Comparison of ENCODE assay signal across 34 cellular contexts in the genomic region with DNA sequence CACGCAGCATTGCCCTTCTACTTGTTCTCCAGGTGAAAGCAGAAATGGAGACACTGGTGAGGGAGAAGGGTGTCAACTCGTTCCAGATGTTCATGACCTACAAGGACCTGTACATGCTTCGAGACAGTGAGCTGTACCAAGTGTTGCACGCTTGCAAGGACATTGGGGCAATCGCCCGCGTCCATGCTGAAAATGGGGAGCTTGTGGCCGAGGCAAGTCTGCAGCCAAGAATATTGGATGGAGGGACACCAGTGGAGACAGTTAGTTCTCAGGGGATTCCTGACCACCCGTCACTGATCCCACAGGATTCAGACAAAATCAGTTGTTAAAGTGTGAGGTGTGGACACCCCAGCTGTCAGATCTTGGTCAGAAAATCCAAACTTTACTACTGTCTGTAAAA.
"Had no signal": no experiment of that assay in that cellular context is flagged by ENCODE, and none has a peak within 500 bp of the region (broad histone marks: within the 10 kb centered on the region; RNA-seq: fewer than 3 reads in every experiment).

No MANE protein-coding gene starts in this region.

- H3K4me1 Mint-ChIP-seq: activated T-helper 17 cell treated with anti-CD3 and anti-CD28 coated beads, Interleukin-2, amount 50 U/mL, for 72 hours had no signal

- H3K27ac ChIP-seq: adrenal gland, body of pancreas, brain microvascular endothelial cell, breast epithelium, VCaP had no signal

- H3K36me3 ChIP-seq: adrenal gland, brain microvascular endothelial cell, breast epithelium had no signal

- ATAC-seq: activated CD8-positive, alpha-beta memory T cell treated with anti-CD3 and anti-CD28 coated beads, Interleukin-2, amount 10 ng/mL, durations not matched to agents 7 days and 5 days; activated CD8-positive, alpha-beta T cell treated with anti-CD3 and anti-CD28 coated beads for 36 hours; activated naive CD4-positive, alpha-beta T cell treated with anti-CD3 and anti-CD28 coated beads, Interleukin-2, amount 50 U/mL, for 72 hours; activated T-cell treated with anti-CD3 and anti-CD28 coated beads, Interleukin-2, amount 50 U/mL, for 72 hours; activated T-helper 17 cell treated with anti-CD3 and anti-CD28 coated beads, Interleukin-2, amount 50 U/mL, for 72 hours; body of pancreas had no signal

- H3K4me3 Mint-ChIP-seq: activated B cell treated with CpG ODN at 0.5 μM for 24 hours; activated CD4-positive, alpha-beta memory T cell treated with anti-CD3 and anti-CD28 coated beads for 36 hours; activated CD4-positive, alpha-beta T cell treated with anti-CD3 and anti-CD28 coated beads, Interleukin-2, amount 10 ng/mL, durations not matched to agents 24 days and 14 days; activated CD8-positive, alpha-beta memory T cell treated with anti-CD3 and anti-CD28 coated beads, Interleukin-2, amount 10 ng/mL, durations not matched to agents 7 days and 5 days; activated CD8-positive, alpha-beta T cell treated with anti-CD3 and anti-CD28 coated beads for 36 hours; activated naive CD4-positive, alpha-beta T cell treated with anti-CD3 and anti-CD28 coated beads for 36 hours; activated naive CD8-positive, alpha-beta T cell treated with anti-CD3 and anti-CD28 coated beads for 36 hours; activated T-cell treated with anti-CD3 and anti-CD28 coated beads, Interleukin-2, amount 50 U/mL, for 72 hours; activated T-helper 1 cell treated with anti-CD3 and anti-CD28 coated beads, Interleukin-12 subunit alpha, Interleukin-12 subunit beta, Interleukin-2, Interleukin-4 antibody, amounts not matched to agents 30 ng/mL and 10 ng/mL and 1 ng/mL, durations not matched to agents 14 hours and 24 hours and 36 hours; activated T-helper 17 cell treated with anti-CD3 and anti-CD28 coated beads, Interleukin-2, amount 50 U/mL, for 72 hours; T-helper 1 cell treated with Interleukin-12 subunit alpha and Interleukin-12 subunit beta and Interleukin-4 antibody, amounts not matched to agents 30 μg/mL and 1 μg/mL, for 36 hours; T-helper 2 cell treated with Interferon-gamma antibody and Interleukin-4, amounts not matched to agents 5 μg/mL and 100 μg/mL, for 36 hours had no signal

- H3K27ac Mint-ChIP-seq: activated B cell treated with CpG ODN at 0.5 μM for 24 hours; activated CD4-positive, alpha-beta memory T cell treated with anti-CD3 and anti-CD28 coated beads for 36 hours; activated CD4-positive, alpha-beta T cell treated with anti-CD3 and anti-CD28 coated beads, Interleukin-2, amount 10 ng/mL, durations not matched to agents 24 days and 14 days; activated CD8-positive, alpha-beta memory T cell treated with anti-CD3 and anti-CD28 coated beads, Interleukin-2, amount 10 ng/mL, durations not matched to agents 7 days and 5 days; activated CD8-positive, alpha-beta T cell treated with anti-CD3 and anti-CD28 coated beads for 36 hours; activated naive CD4-positive, alpha-beta T cell treated with anti-CD3 and anti-CD28 coated beads for 36 hours; activated naive CD4-positive, alpha-beta T cell treated with anti-CD3 and anti-CD28 coated beads, Interleukin-2, amount 50 U/mL, for 72 hours; activated naive CD8-positive, alpha-beta T cell treated with anti-CD3 and anti-CD28 coated beads for 36 hours; activated T-cell treated with anti-CD3 and anti-CD28 coated beads, Interleukin-2, amount 50 U/mL, for 72 hours; activated T-helper 1 cell treated with anti-CD3 and anti-CD28 coated beads, Interleukin-12 subunit alpha, Interleukin-12 subunit beta, Interleukin-2, Interleukin-4 antibody, amounts not matched to agents 30 ng/mL and 10 ng/mL and 1 ng/mL, durations not matched to agents 14 hours and 24 hours and 36 hours; activated T-helper 17 cell treated with anti-CD3 and anti-CD28 coated beads, Interleukin-2, amount 50 U/mL, for 72 hours; T-helper 1 cell treated with Interleukin-12 subunit alpha and Interleukin-12 subunit beta and Interleukin-4 antibody, amounts not matched to agents 30 μg/mL and 1 μg/mL, for 36 hours; T-helper 2 cell treated with Interferon-gamma antibody and Interleukin-4, amounts not matched to agents 5 μg/mL and 100 μg/mL, for 36 hours had no signal

- H3K9me3 ChIP-seq: adrenal gland, body of pancreas, breast epithelium had no signal

- H3K27me3 ChIP-seq: adrenal gland, body of pancreas, brain microvascular endothelial cell had no signal

- H3K9me3 Mint-ChIP-seq: activated B cell treated with CpG ODN at 0.5 μM for 24 hours; activated CD4-positive, alpha-beta memory T cell treated with anti-CD3 and anti-CD28 coated beads for 36 hours; activated CD4-positive, alpha-beta T cell treated with anti-CD3 and anti-CD28 coated beads, Interleukin-2, amount 10 ng/mL, durations not matched to agents 24 days and 14 days; activated CD8-positive, alpha-beta T cell treated with anti-CD3 and anti-CD28 coated beads for 36 hours; activated naive CD4-positive, alpha-beta T cell treated with anti-CD3 and anti-CD28 coated beads for 36 hours; activated naive CD4-positive, alpha-beta T cell treated with anti-CD3 and anti-CD28 coated beads, Interleukin-2, amount 50 U/mL, for 72 hours; activated naive CD8-positive, alpha-beta T cell treated with anti-CD3 and anti-CD28 coated beads for 36 hours; activated T-cell treated with anti-CD3 and anti-CD28 coated beads, Interleukin-2, amount 50 U/mL, for 72 hours; activated T-helper 1 cell treated with anti-CD3 and anti-CD28 coated beads, Interleukin-12 subunit alpha, Interleukin-12 subunit beta, Interleukin-2, Interleukin-4 antibody, amounts not matched to agents 30 ng/mL and 10 ng/mL and 1 ng/mL, durations not matched to agents 14 hours and 24 hours and 36 hours; activated T-helper 17 cell treated with anti-CD3 and anti-CD28 coated beads, Interleukin-2, amount 50 U/mL, for 72 hours; T-helper 1 cell treated with Interleukin-12 subunit alpha and Interleukin-12 subunit beta and Interleukin-4 antibody, amounts not matched to agents 30 μg/mL and 1 μg/mL, for 36 hours; T-helper 2 cell treated with Interferon-gamma antibody and Interleukin-4, amounts not matched to agents 5 μg/mL and 100 μg/mL, for 36 hours had no signal

- H3K4me1 ChIP-seq: adrenal gland, body of pancreas, breast epithelium had no signal

- H3K4me3 ChIP-seq: adrenal gland, body of pancreas, breast epithelium had no signal

- H3K36me3 Mint-ChIP-seq: activated CD4-positive, alpha-beta memory T cell treated with anti-CD3 and anti-CD28 coated beads for 36 hours; activated CD8-positive, alpha-beta memory T cell treated with anti-CD3 and anti-CD28 coated beads, Interleukin-2, amount 10 ng/mL, durations not matched to agents 7 days and 5 days; activated naive CD4-positive, alpha-beta T cell treated with anti-CD3 and anti-CD28 coated beads, Interleukin-2, amount 50 U/mL, for 72 hours; activated naive CD8-positive, alpha-beta T cell treated with anti-CD3 and anti-CD28 coated beads for 36 hours had no signal

- DNase-seq: activated B cell treated with CpG ODN at 0.5 μM for 24 hours; activated CD4-positive, alpha-beta memory T cell treated with anti-CD3 and anti-CD28 coated beads for 36 hours; activated CD4-positive, alpha-beta T cell treated with anti-CD3 and anti-CD28 coated beads for 4 hours; activated CD4-positive, alpha-beta T cell treated with anti-CD3 and anti-CD28 coated beads, Interleukin-2, amount 10 ng/mL, durations not matched to agents 24 days and 14 days; activated CD4-positive, alpha-beta T cell treated with anti-CD3 and anti-CD28 coated beads, Interleukin-2, amount 50 U/mL, for 1 hour; activated CD4-positive, alpha-beta T cell treated with anti-CD3 and anti-CD28 coated beads, Interleukin-2, amount 50 U/mL, for 4 hours; activated CD4-positive, CD25-positive, alpha-beta regulatory T cell treated with anti-CD3 and anti-CD28 coated beads, Interleukin-2, amount 50 U/mL, for 72 hours; activated CD8-positive, alpha-beta memory T cell treated with anti-CD3 and anti-CD28 coated beads, Interleukin-2, amount 10 ng/mL, durations not matched to agents 7 days and 5 days; activated CD8-positive, alpha-beta T cell treated with anti-CD3 and anti-CD28 coated beads for 36 hours; activated effector memory CD4-positive, alpha-beta T cell treated with anti-CD3 and anti-CD28 coated beads, Interleukin-2, amount 50 U/mL, for 16 hours; activated gamma-delta T cell treated with Interleukin-2 at 50 U/mL for 16 hours; activated naive CD4-positive, alpha-beta T cell; activated naive CD4-positive, alpha-beta T cell treated with anti-CD3 and anti-CD28 coated beads for 36 hours; activated naive CD4-positive, alpha-beta T cell treated with anti-CD3 and anti-CD28 coated beads, Interleukin-2, amount 50 U/mL, for 16 hours; activated naive CD8-positive, alpha-beta T cell treated with anti-CD3 and anti-CD28 coated beads for 36 hours; activated T-cell treated with anti-CD3 and anti-CD28 coated beads for 4 hours; activated T-cell treated with anti-CD3 and anti-CD28 coated beads, Interleukin-2, amount 50 U/mL, for 1 hour; activated T-cell treated with anti-CD3 and anti-CD28 coated beads, Interleukin-2, amount 50 U/mL, for 72 hours; adrenal gland; amniotic stem cell; body of pancreas; brain microvascular endothelial cell; central memory CD4-positive, alpha-beta T cell; SW 1271; T-helper 1 cell; T-helper 2 cell; T-helper 9 cell had no signal
